In genomic region chr3:152026033-152026556, GRCh38 we compare ENCODE assay signal across 8 cellular contexts.
DNase-seq lines count a peak whose midpoint lies in the region; ATAC-seq and TF ChIP-seq lines count a peak whose summit lies in the region.

No MANE protein-coding gene starts in this region.

- intact Hi-C loops in gastrocnemius medialis (cut with DNase I; ENCODE audit: low total_unique reads) = no loop called here

- TF ChIP-seq CTCF in foreskin keratinocyte (conservative IDR thresholded peaks at IDR 0.05) (peak; percentile 74), gastrocnemius medialis (IDR thresholded peaks at IDR 0.05 in 4 of 5, conservative IDR thresholded peaks at IDR 0.05 in 1 of 5) (no peak)

- in situ Hi-C loops in gastrocnemius medialis (cut with MboI; ENCODE audit: low sequenced_read_pairs in 4 of 4) = no loop called here

- DNase-seq in HS-27A (ENCODE audit: low read depth) = peak; percentile 87
- DNase-seq in SHP77 treated with DMSO at 0.1 percent for 48 hours (lab: John Stamatoyannopoulos, UW) = peak; percentile 61
- peak; percentile 73 to 81 for DNase-seq in foreskin keratinocyte
- DNase-seq in medulla oblongata (ENCODE audit: extremely low spot score) = no peak
- DNase-seq in gastrocnemius medialis = no peak
- no peak for DNase-seq in NCI-H2081 (lab: John Stamatoyannopoulos, UW)

- ATAC-seq in foreskin keratinocyte = peak; percentile 20
- no peak for ATAC-seq in gastrocnemius medialis
- ATAC-seq in GM21381 (IDR thresholded peaks at IDR 0.05; ENCODE audit: unreplicated experiment) = no peak

- no peaks in the 10 kb centered on the region for H3K79me2 ChIP-seq in ACC112 (ENCODE audit: control insufficient read depth, insufficient read depth, low read length, unreplicated experiment)

- H3K4me1 ChIP-seq in ACC112 (ENCODE audit: control insufficient read depth, insufficient read depth, low read length, unreplicated experiment) (peaks cover 39% of the 10 kb centered on the region), foreskin keratinocyte (peaks cover 29% of the 10 kb centered on the region), gastrocnemius medialis (no peaks in the 10 kb centered on the region)

- no peaks in the 10 kb centered on the region; the same call in 1 of the 2 replicates for H3K36me3 ChIP-seq in ACC112 (ENCODE audit: insufficient read depth, low read length)
- H3K36me3 ChIP-seq in gastrocnemius medialis = no peaks in the 10 kb centered on the region

- H3K27ac ChIP-seq in ACC112 (ENCODE audit: low read depth, low read length) (peak overlapping the region; percentile 99), foreskin keratinocyte (no peak overlapping the region), gastrocnemius medialis (no peak overlapping the region)

- H2AFZ ChIP-seq in ACC112 (ENCODE audit: low read length, unreplicated experiment) = peak overlapping the region; percentile 37

- no peaks in the 10 kb centered on the region for H3K9me3 ChIP-seq in gastrocnemius medialis

- no peak for TF ChIP-seq POLR2A in gastrocnemius medialis (IDR thresholded peaks at IDR 0.05)

- H3K27me3 ChIP-seq in ACC112 (ENCODE audit: insufficient read depth, low read length) (no peaks in the 10 kb centered on the region), foreskin keratinocyte (no peaks in the 10 kb centered on the region), gastrocnemius medialis (no peaks in the 10 kb centered on the region)

- H3K4me3 ChIP-seq in ACC112 (ENCODE audit: low read depth, low read length) (peak overlapping the region; percentile 41), gastrocnemius medialis (no peak overlapping the region)

Comparison
In these comparisons a context has a peak if more than half of its experiments do, and no peak if none do; other contexts are left out.
1. DNase-seq: peak in HS-27A (single experiment), SHP77 treated with DMSO at 0.1 percent for 48 hours (single experiment) and foreskin keratinocyte (2 of 2); none in medulla oblongata (single experiment), gastrocnemius medialis (0 of 2) and NCI-H2081 (0 of 2).